Comparison of ENCODE assay signal across 1 cellular context in the genomic region with DNA sequence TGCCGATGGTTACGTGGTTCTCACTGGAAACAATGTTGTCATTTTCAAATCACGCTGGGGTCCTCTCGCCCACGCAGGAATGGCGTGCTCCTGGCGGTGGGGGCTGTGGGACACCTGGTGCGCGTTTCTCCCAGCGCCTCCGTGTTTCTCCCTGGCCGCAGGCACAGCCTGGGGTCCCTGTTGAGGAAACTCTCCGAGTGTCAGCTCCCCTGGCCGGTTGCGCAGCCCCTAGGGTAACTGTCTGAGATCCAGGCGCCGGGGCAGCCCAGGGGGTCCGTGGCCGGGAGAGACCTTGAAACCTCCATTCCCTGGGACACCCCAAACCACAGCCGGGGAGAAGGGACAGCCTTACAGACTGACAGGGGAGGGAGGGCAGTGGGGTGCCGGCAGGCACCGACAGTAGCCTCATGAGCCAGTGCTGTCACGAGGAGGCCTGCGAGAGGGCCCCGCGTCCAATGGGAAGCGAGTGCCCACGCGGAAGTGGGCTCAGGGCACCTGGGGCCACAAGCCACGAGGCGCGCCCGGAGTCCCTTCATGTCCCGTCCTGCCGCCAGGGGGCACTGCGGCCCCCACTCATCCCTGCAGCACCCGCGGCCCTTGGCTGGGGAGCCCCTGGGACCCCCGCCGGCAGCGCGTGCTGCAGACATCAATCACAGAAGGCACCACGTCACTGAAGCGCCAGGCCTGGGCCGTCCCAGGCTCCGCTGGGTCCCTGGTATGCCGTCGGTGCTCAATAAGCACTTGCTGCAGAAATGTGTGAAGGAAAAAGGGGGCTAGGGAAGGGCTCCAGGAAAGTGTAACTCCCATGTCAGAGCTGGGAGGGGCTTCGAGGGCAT.
TF ChIP-seq lines count a peak whose summit lies in the region.

No MANE protein-coding gene starts in this region.

TF ChIP-seq in HepG2, 621 proteins besides CTCF, POLR2A, EP300 and RAD21 (continued from another document and continues in another):
- TF ChIP-seq, protein P1, sequence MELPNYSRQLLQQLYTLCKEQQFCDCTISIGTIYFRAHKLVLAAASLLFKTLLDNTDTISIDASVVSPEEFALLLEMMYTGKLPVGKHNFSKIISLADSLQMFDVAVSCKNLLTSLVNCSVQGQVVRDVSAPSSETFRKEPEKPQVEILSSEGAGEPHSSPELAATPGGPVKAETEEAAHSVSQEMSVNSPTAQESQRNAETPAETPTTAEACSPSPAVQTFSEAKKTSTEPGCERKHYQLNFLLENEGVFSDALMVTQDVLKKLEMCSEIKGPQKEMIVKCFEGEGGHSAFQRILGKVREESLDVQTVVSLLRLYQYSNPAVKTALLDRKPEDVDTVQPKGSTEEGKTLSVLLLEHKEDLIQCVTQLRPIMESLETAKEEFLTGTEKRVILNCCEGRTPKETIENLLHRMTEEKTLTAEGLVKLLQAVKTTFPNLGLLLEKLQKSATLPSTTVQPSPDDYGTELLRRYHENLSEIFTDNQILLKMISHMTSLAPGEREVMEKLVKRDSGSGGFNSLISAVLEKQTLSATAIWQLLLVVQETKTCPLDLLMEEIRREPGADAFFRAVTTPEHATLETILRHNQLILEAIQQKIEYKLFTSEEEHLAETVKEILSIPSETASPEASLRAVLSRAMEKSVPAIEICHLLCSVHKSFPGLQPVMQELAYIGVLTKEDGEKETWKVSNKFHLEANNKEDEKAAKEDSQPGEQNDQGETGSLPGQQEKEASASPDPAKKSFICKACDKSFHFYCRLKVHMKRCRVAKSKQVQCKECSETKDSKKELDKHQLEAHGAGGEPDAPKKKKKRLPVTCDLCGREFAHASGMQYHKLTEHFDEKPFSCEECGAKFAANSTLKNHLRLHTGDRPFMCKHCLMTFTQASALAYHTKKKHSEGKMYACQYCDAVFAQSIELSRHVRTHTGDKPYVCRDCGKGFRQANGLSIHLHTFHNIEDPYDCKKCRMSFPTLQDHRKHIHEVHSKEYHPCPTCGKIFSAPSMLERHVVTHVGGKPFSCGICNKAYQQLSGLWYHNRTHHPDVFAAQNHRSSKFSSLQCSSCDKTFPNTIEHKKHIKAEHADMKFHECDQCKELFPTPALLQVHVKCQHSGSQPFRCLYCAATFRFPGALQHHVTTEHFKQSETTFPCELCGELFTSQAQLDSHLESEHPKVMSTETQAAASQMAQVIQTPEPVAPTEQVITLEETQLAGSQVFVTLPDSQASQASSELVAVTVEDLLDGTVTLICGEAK (IDR thresholded peaks at IDR 0.05) = no peak
- TF ChIP-seq, protein P1 (CRISPR knock-in tag; IDR thresholded peaks at IDR 0.05) = no peak
- 0 out of 2 replicates have a peak, but pooled peaks have one; percentile 19 for TF ChIP-seq HDAC2 (CRISPR knock-in tag; IDR thresholded peaks at IDR 0.05)
- no peak for TF ChIP-seq ZNF10 (CRISPR knock-in tag; IDR thresholded peaks at IDR 0.05; ENCODE audit: borderline replicate concordance, low read depth)
- no peak for TF ChIP-seq ONECUT2 (CRISPR knock-in tag; IDR thresholded peaks at IDR 0.05)
- TF ChIP-seq KAT8 (CRISPR knock-in tag; IDR thresholded peaks at IDR 0.05) = no peak
- no peak for TF ChIP-seq KLF12 (CRISPR knock-in tag; IDR thresholded peaks at IDR 0.05; ENCODE audit: borderline replicate concordance)
- TF ChIP-seq, protein P2, sequence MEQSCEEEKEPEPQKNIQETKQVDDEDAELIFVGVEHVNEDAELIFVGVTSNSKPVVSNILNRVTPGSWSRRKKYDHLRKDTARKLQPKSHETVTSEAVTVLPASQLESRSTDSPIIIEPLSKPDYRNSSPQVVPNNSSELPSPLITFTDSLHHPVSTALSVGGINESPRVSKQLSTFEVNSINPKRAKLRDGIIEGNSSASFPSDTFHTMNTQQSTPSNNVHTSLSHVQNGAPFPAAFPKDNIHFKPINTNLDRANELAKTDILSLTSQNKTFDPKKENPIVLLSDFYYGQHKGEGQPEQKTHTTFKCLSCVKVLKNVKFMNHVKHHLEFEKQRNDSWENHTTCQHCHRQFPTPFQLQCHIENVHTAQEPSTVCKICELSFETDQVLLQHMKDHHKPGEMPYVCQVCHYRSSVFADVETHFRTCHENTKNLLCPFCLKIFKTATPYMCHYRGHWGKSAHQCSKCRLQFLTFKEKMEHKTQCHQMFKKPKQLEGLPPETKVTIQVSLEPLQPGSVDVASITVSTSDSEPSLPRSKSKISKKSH (CRISPR knock-in tag; IDR thresholded peaks at IDR 0.05; ENCODE audit: borderline replicate concordance) = no peak; the same call in 1 of the 2 replicates
- TF ChIP-seq FUBP1 (CRISPR knock-in tag; IDR thresholded peaks at IDR 0.05; ENCODE audit: borderline replicate concordance) = no peak
- TF ChIP-seq SAFB2 (CRISPR knock-in tag; IDR thresholded peaks at IDR 0.05; ENCODE audit: borderline replicate concordance, low read depth) = no peak
- no peak for TF ChIP-seq RELA (CRISPR knock-in tag; IDR thresholded peaks at IDR 0.05)
- TF ChIP-seq MLLT10 (CRISPR knock-in tag; IDR thresholded peaks at IDR 0.05) = no peak
- TF ChIP-seq RORA (CRISPR knock-in tag; IDR thresholded peaks at IDR 0.05) = no peak
- peak; percentile 69; the same call in 1 of the 2 replicates for TF ChIP-seq GABPB1 (CRISPR knock-in tag; IDR thresholded peaks at IDR 0.05)
- no peak for TF ChIP-seq PLRG1 (conservative IDR thresholded peaks at IDR 0.05)
- TF ChIP-seq SP140L (CRISPR knock-in tag; IDR thresholded peaks at IDR 0.05; ENCODE audit: borderline replicate concordance) = no peak
- no peak for TF ChIP-seq ZNF33A (CRISPR knock-in tag; IDR thresholded peaks at IDR 0.05; ENCODE audit: borderline replicate concordance)
- no peak for TF ChIP-seq ZSCAN30 (CRISPR knock-in tag; IDR thresholded peaks at IDR 0.05)
- no peak for TF ChIP-seq ZNF101 (CRISPR knock-in tag; IDR thresholded peaks at IDR 0.05; ENCODE audit: borderline replicate concordance, low read depth)
- TF ChIP-seq ZSCAN9 (CRISPR knock-in tag; IDR thresholded peaks at IDR 0.05; ENCODE audit: borderline replicate concordance) = 0 out of 2 replicates have a peak, but pooled peaks have one; percentile 31
- 0 out of 2 replicates have a peak, but pooled peaks have one; percentile 45 for TF ChIP-seq FOXO1 (CRISPR knock-in tag; IDR thresholded peaks at IDR 0.05)
- no peak for TF ChIP-seq PPARG (CRISPR knock-in tag; conservative IDR thresholded peaks at IDR 0.05)
- TF ChIP-seq RBAK (CRISPR knock-in tag; IDR thresholded peaks at IDR 0.05) = no peak
- TF ChIP-seq NFYB (CRISPR knock-in tag; IDR thresholded peaks at IDR 0.05) = peak; percentile 59
- no peak for TF ChIP-seq ZNF710 (CRISPR knock-in tag; IDR thresholded peaks at IDR 0.05; ENCODE audit: borderline replicate concordance)
- TF ChIP-seq, protein P3, sequence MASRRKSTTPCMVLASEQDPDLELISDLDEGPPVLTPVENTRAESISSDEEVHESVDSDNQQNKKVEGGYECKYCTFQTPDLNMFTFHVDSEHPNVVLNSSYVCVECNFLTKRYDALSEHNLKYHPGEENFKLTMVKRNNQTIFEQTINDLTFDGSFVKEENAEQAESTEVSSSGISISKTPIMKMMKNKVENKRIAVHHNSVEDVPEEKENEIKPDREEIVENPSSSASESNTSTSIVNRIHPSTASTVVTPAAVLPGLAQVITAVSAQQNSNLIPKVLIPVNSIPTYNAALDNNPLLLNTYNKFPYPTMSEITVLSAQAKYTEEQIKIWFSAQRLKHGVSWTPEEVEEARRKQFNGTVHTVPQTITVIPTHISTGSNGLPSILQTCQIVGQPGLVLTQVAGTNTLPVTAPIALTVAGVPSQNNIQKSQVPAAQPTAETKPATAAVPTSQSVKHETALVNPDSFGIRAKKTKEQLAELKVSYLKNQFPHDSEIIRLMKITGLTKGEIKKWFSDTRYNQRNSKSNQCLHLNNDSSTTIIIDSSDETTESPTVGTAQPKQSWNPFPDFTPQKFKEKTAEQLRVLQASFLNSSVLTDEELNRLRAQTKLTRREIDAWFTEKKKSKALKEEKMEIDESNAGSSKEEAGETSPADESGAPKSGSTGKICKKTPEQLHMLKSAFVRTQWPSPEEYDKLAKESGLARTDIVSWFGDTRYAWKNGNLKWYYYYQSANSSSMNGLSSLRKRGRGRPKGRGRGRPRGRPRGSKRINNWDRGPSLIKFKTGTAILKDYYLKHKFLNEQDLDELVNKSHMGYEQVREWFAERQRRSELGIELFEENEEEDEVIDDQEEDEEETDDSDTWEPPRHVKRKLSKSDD (CRISPR knock-in tag; IDR thresholded peaks at IDR 0.05; ENCODE audit: low read depth) = no peak
- TF ChIP-seq ZNF484 (CRISPR knock-in tag; IDR thresholded peaks at IDR 0.05; ENCODE audit: borderline replicate concordance, low read depth) = no peak
- no peak for TF ChIP-seq WIZ (CRISPR knock-in tag; IDR thresholded peaks at IDR 0.05)
- TF ChIP-seq HCFC1 (IDR thresholded peaks at IDR 0.05; ENCODE audit: low read depth, low read length) = no peak
- TF ChIP-seq SMAD9 (CRISPR knock-in tag; IDR thresholded peaks at IDR 0.05) = no peak
- TF ChIP-seq, protein P4, sequence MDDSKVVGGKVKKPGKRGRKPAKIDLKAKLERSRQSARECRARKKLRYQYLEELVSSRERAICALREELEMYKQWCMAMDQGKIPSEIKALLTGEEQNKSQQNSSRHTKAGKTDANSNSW (CRISPR knock-in tag; IDR thresholded peaks at IDR 0.05; ENCODE audit: borderline replicate concordance) = no peak
- TF ChIP-seq ZNF780A (CRISPR knock-in tag; IDR thresholded peaks at IDR 0.05) = no peak
